ENCODE assay signal across 9 cellular contexts in the genomic region with DNA sequence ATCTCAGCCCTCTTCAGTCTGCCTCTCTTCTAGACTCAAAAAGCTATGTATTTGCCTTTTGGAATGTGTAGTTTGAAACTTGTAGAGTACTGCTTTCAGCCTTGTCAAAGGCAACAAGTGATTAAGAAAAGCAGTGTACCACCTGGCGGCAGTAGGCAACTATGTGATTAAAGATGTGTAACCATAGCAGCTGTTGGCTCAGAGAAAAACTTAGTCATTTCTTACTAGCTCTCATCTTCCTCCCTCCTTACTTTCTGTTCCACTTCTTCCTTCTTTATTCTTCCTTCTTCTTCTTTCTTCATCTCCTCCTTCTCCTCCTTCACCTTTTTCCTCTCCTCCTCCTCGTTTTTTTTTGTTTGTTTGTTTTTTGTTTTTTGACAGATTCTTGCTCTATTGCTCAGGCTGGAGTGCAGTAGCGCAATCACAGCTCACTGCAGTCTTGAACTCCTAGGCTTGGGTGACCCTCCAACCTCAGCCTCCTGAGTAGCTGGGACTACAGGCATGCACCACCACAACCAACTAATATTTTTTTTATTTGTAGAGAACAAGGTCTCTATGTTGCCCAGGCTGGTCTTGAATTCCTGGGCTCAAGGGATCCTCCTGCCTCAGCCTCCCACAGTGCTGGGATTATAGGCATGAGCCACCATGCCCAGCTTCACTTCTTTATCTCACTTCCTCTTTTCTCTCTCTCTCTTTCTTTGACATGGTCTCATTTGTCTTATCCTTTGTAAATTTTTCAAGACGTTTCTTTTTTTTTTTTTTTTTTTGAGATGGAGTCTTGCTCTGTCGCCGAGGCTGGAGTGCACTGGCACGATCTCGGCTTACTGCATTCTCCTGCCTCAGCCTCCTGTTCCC. TPM values are rescaled to one million over a fixed set of nuclear protein-coding genes. Genes with fewer than 3 reads are reported as not detected.
A peak's percentile ranks its signal among the peaks of the same experiment; 100 is the strongest.
DNase-seq lines count a peak whose midpoint lies in the region; ATAC-seq and TF ChIP-seq lines count a peak whose summit lies in the region.
"Had no signal": no experiment of that assay in that cellular context is flagged by ENCODE, and none has a peak within 500 bp of the region (broad histone marks: within the 10 kb centered on the region; RNA-seq: fewer than 3 reads in every experiment).

No MANE protein-coding gene starts in this region.

- ATAC-seq in GM19043 (IDR thresholded peaks at IDR 0.05; ENCODE audit: low read depth, unreplicated experiment) (peak; percentile 99), HG03066 (IDR thresholded peaks at IDR 0.05; ENCODE audit: low read depth, unreplicated experiment) (peak; percentile 94), RWPE2 (ENCODE audit: low read depth) (peak; percentile 92)

- no peaks in the 10 kb centered on the region for H3K27me3 ChIP-seq in CD8-positive, alpha-beta memory T cell (ENCODE audit: insufficient read depth, low read length, poor library complexity, severe bottlenecking)
- no peaks in the 10 kb centered on the region for H3K27me3 ChIP-seq in RWPE2 (ENCODE audit: insufficient read depth, poor library complexity, severe bottlenecking)
- H3K27me3 ChIP-seq in BE2C, result no peaks in the 10 kb centered on the region
- no peaks in the 10 kb centered on the region for H3K27me3 ChIP-seq in prostate gland (replicated peaks; ENCODE audit: insufficient read depth)

- POLR2A ChIA-PET in CD8-positive, alpha-beta memory T cell (lab: Charles Lee), result no interaction called here

- no peak overlapping the region for H3K4me3 ChIP-seq in CD8-positive, alpha-beta memory T cell (ENCODE audit: low read length)
- no peak overlapping the region for H3K4me3 ChIP-seq in RWPE2 (ENCODE audit: severe bottlenecking)
- H3K4me3 ChIP-seq in fibroblast of mammary gland (ENCODE audit: control insufficient read depth, low read depth, low read length), result no peak overlapping the region
- H3K4me3 ChIP-seq in BE2C (ENCODE audit: low read depth, low read length), result no peak overlapping the region
- no peak overlapping the region for H3K4me3 ChIP-seq in prostate gland

- CTCF ChIA-PET in CD8-positive, alpha-beta memory T cell (lab: Charles Lee), result no interaction called here

- peak; percentile 50 for TF ChIP-seq CTCF in RWPE2 (IDR thresholded peaks at IDR 0.05; ENCODE audit: poor library complexity, severe bottlenecking)
- TF ChIP-seq CTCF in fibroblast of mammary gland (conservative IDR thresholded peaks at IDR 0.05; ENCODE audit: control insufficient read depth, insufficient read depth, low read depth, low read length), result no peak
- no peak for TF ChIP-seq CTCF in BE2C (IDR thresholded peaks at IDR 0.05; ENCODE audit: low read depth, low read length)
- TF ChIP-seq CTCF in prostate gland (IDR thresholded peaks at IDR 0.05), result no peak

- H3K27ac ChIP-seq in CD8-positive, alpha-beta memory T cell (ENCODE audit: low read depth, low read length), result no peak overlapping the region
- H3K27ac ChIP-seq in RWPE2 (ENCODE audit: poor library complexity, severe bottlenecking) (no peak overlapping the region), prostate gland (no peak overlapping the region)
- H3K27ac ChIP-seq: KMS-11 had no signal

- DNase-seq in CD8-positive, alpha-beta memory T cell, result no peak
- no peak for DNase-seq in RWPE2 (ENCODE audit: low spot score)
- DNase-seq in fibroblast of mammary gland (ENCODE audit: low read depth), result peak; percentile 57
- DNase-seq in NCI-H1092 (lab: John Stamatoyannopoulos, UW), result no peak
- no peak for DNase-seq in BE2C
- no peak for DNase-seq in prostate gland (ENCODE audit: low spot score)

- H3K4me1 ChIP-seq in CD8-positive, alpha-beta memory T cell (ENCODE audit: insufficient read depth, low read length), result no peaks in the 10 kb centered on the region
- peaks cover 9% of the 10 kb centered on the region for H3K4me1 ChIP-seq in RWPE2 (ENCODE audit: insufficient read depth, poor library complexity, severe bottlenecking)
- H3K4me1 ChIP-seq in BE2C, result no peaks in the 10 kb centered on the region
- H3K4me1 ChIP-seq in prostate gland (replicated peaks), result no peaks in the 10 kb centered on the region

- no peak for TF ChIP-seq POLR2A in prostate gland (IDR thresholded peaks at IDR 0.05)

- peaks cover 27 to 44% (median 43%) of the 10 kb centered on the region in 3 donors for H3K4me1 Mint-ChIP-seq in CD8-positive, alpha-beta memory T cell

- peak overlapping the region in 5 of 8 donors; percentile 39 to 79 (median 62) for H3K27ac Mint-ChIP-seq in CD8-positive, alpha-beta memory T cell

- H3K36me3 ChIP-seq in CD8-positive, alpha-beta memory T cell (ENCODE audit: insufficient read depth, low read length), result peaks cover 6% of the 10 kb centered on the region
- peaks cover 10% of the 10 kb centered on the region; the same call in 1 of the 2 replicates for H3K36me3 ChIP-seq in RWPE2 (ENCODE audit: low read depth)
- no peaks in the 10 kb centered on the region for H3K36me3 ChIP-seq in BE2C
- H3K36me3 ChIP-seq in prostate gland, result no peaks in the 10 kb centered on the region

- H3K4me3 Mint-ChIP-seq in CD8-positive, alpha-beta memory T cell, result no peak overlapping the region

- peaks cover 19 to 49% (median 38%) of the 10 kb centered on the region in 3 donors for H3K36me3 Mint-ChIP-seq in CD8-positive, alpha-beta memory T cell

- H3K9me3 Mint-ChIP-seq in CD8-positive, alpha-beta memory T cell, result peaks cover 0 to 13% (median 4%) of the 10 kb centered on the region in 5 donors

- H3K27me3 Mint-ChIP-seq in CD8-positive, alpha-beta memory T cell, result no peaks in the 10 kb centered on the region

- WGBS in prostate gland, result 88% methylated on average over 8 of the region's 8 CpGs

- intact Hi-C loops in prostate gland (cut with DNase I), result no loop called here

- H3K9me3 ChIP-seq in CD8-positive, alpha-beta memory T cell (ENCODE audit: low read length), result no peaks in the 10 kb centered on the region
- H3K9me3 ChIP-seq in RWPE2 (ENCODE audit: severe bottlenecking), result no peaks in the 10 kb centered on the region
- H3K9me3 ChIP-seq in BE2C, result no peaks in the 10 kb centered on the region
- no peaks in the 10 kb centered on the region for H3K9me3 ChIP-seq in prostate gland

RNA-seq across cellular contexts. Expression of a gene that starts 32.6 kb away (rescaled TPM):
- total RNA-seq in CD8-positive, alpha-beta memory T cell, result 10 to 100 TPM; 13.0 to 14.2 TPM
- 12.7 TPM for polyA plus RNA-seq in CD8-positive, alpha-beta memory T cell
- polyA plus RNA-seq in BE2C (2012; ENCODE audit: insufficient read depth, insufficient read length, low read depth), result 3.5 TPM
- total RNA-seq in prostate gland, result 10 to 100 TPM in 1 of 2 donors, 1 to 10 TPM in 1; 5.7 to 10.6 TPM

RNA-seq across cellular contexts. Expression of a gene that starts 32.8 kb away (rescaled TPM):
- 10 to 100 TPM; 17.8 to 23.4 TPM for total RNA-seq in CD8-positive, alpha-beta memory T cell
- polyA plus RNA-seq in CD8-positive, alpha-beta memory T cell, result 5.3 TPM
- polyA plus RNA-seq in BE2C (2012; ENCODE audit: insufficient read depth, insufficient read length, low read depth), result 15.1 TPM
- total RNA-seq in prostate gland, result 10 to 100 TPM; 12.6 to 21.0 TPM
